In genomic region chr1:18817316-18817715, GRCh38 we compare ENCODE assay signal across 25 cellular contexts. TPM values are rescaled to one million over a fixed set of nuclear protein-coding genes. Genes with fewer than 3 reads are reported as not detected.
DNase-seq lines count a peak whose midpoint lies in the region; ATAC-seq, FAIRE-seq and TF ChIP-seq lines count a peak whose summit lies in the region.
"Had no signal": no experiment of that assay in that cellular context is flagged by ENCODE, and none has a peak within 500 bp of the region (broad histone marks: within the 10 kb centered on the region; RNA-seq: fewer than 3 reads in every experiment).

No MANE protein-coding gene starts in this region.

- peaks cover 47% of the 10 kb centered on the region for H3K27me3 ChIP-seq in neural progenitor cell

- H3K4me3 ChIP-seq in A549 (no peak overlapping the region), neural progenitor cell (no peak overlapping the region)
- H3K4me3 ChIP-seq: GM23248 had no signal

- H3K9me3 ChIP-seq in A549 (no peaks in the 10 kb centered on the region), neural progenitor cell (ENCODE audit: low read depth) (no peaks in the 10 kb centered on the region)

- no peak for TF ChIP-seq EP300 in A549 (IDR thresholded peaks at IDR 0.05)

- H3K4me2 ChIP-seq in A549 (no peak overlapping the region), neural progenitor cell (no peak overlapping the region)

- H4K20me1 ChIP-seq in neural progenitor cell (ENCODE audit: low read depth) = no peaks in the 10 kb centered on the region

- ATAC-seq in A549 (no peak), natural killer cell (no peak), GM18517 (IDR thresholded peaks at IDR 0.05; ENCODE audit: unreplicated experiment) (no peak), HG03039 (IDR thresholded peaks at IDR 0.05; ENCODE audit: unreplicated experiment) (no peak)

- DNase-seq in A549 (ENCODE audit: low read depth in 1 of 2, low spot score in 1 of 2) (no peak), natural killer cell (no peak), neural progenitor cell (ENCODE audit: low spot score) (no peak), caudate nucleus (lab: John Stamatoyannopoulos, UW) (no peak), NCI-H187 treated with DMSO at 0.1 percent for 48 hours (lab: John Stamatoyannopoulos, UW) (no peak)
- DNase-seq: 8988T; C1 segment of cervical spinal cord; Calu3; CD4-positive, alpha-beta memory T cell; COR-L47; DMS53; DMS79 treated with DMSO at 0.1 percent for 48 hours; GF-D8; GM23248; HCEC 1CT had no signal

- TF ChIP-seq CTCF in A549 (IDR thresholded peaks at IDR 0.05) = no peak
- no peak for TF ChIP-seq CTCF in brain (conservative IDR thresholded peaks at IDR 0.05)
- TF ChIP-seq CTCF in natural killer cell (IDR thresholded peaks at IDR 0.05) = no peak
- no peak for TF ChIP-seq CTCF in neural progenitor cell (IDR thresholded peaks at IDR 0.05)

- intact Hi-C loops in natural killer cell (cut with micrococcal nuclease) = loop anchor here (1.0 kb wide), 1 partner anchor 11 kb away; no protein-coding TSS in a partner anchor

- no peak for TF ChIP-seq POLR2A in A549 (IDR thresholded peaks at IDR 0.05; ENCODE audit: low read length)

- H3K9me3 Mint-ChIP-seq in brain = peaks cover 0 to 9% (median 2%) of the 10 kb centered on the region in 5 experiments
- no peaks in the 10 kb centered on the region for H3K9me3 Mint-ChIP-seq in natural killer cell
- H3K9me3 Mint-ChIP-seq in neural progenitor cell = no peaks in the 10 kb centered on the region
- H3K9me3 Mint-ChIP-seq: CD4-positive, alpha-beta memory T cell had no signal

- H2AFZ ChIP-seq in neural progenitor cell (replicated peaks) = no peak overlapping the region
- H2AFZ ChIP-seq: GM23248 had no signal

- no peaks in the 10 kb centered on the region for H3F3A ChIP-seq in neural progenitor cell (ENCODE audit: low read depth)

- H3K36me3 ChIP-seq in neural progenitor cell = no peaks in the 10 kb centered on the region

- H3K4me3 Mint-ChIP-seq in brain (no peak overlapping the region), natural killer cell (no peak overlapping the region), neural progenitor cell (peak overlapping the region; percentile 43)
- H3K4me3 Mint-ChIP-seq: CD4-positive, alpha-beta memory T cell had no signal

- H3K27me3 Mint-ChIP-seq in brain (peaks cover 24% of the 10 kb centered on the region), natural killer cell (ENCODE audit: low read depth in 2 of 2) (peaks cover 33 to 40% of the 10 kb centered on the region in 2 donors), neural progenitor cell (ENCODE audit: insufficient read depth, low read depth) (peaks cover 17% of the 10 kb centered on the region)

- no peak overlapping the region for H3K9ac ChIP-seq in neural progenitor cell
- H3K9ac ChIP-seq: GM23248 had no signal

- peak overlapping the region in 4 of 5 experiments; percentile 7 to 79 (median 44) for H3K27ac Mint-ChIP-seq in brain
- peak overlapping the region; percentile 53 to 77 for H3K27ac Mint-ChIP-seq in natural killer cell
- no peak overlapping the region for H3K27ac Mint-ChIP-seq in neural progenitor cell

- H3K4me1 ChIP-seq in A549 (no peaks in the 10 kb centered on the region), neural progenitor cell (peaks cover 6% of the 10 kb centered on the region)

- CTCF ChIA-PET in A549 (lab: Yijun Ruan, JAX) = interaction anchor here (0.7 to 12.6 kb wide), 3 partner anchors 27 to 220 kb away, joined by 3 to 236 read pairs (median 5); no protein-coding TSS in a partner anchor

- TF ChIP-seq RAD21 in A549 (conservative IDR thresholded peaks at IDR 0.05 in 1 of 2, IDR thresholded peaks at IDR 0.05 in 1 of 2) = no peak

- H3K27ac ChIP-seq in A549 (no peak overlapping the region), neural progenitor cell (no peak overlapping the region), caudate nucleus (ENCODE audit: low read depth, low read length) (no peak overlapping the region)
- H3K27ac ChIP-seq: GM23248 had no signal

- no peaks in the 10 kb centered on the region for H3K36me3 Mint-ChIP-seq in brain
- H3K36me3 Mint-ChIP-seq in natural killer cell = no peaks in the 10 kb centered on the region
- no peaks in the 10 kb centered on the region for H3K36me3 Mint-ChIP-seq in neural progenitor cell

- WGBS in A549 (ENCODE audit: missing lambda C conversion rate) = 60% methylated on average over 3 of the region's 3 CpGs

- H3K4me1 Mint-ChIP-seq in brain (peaks cover 47% of the 10 kb centered on the region), natural killer cell (peaks cover 30 to 37% of the 10 kb centered on the region in 2 donors), neural progenitor cell (peaks cover 23% of the 10 kb centered on the region)
- H3K4me1 Mint-ChIP-seq: CD4-positive, alpha-beta memory T cell had no signal

- POLR2A ChIA-PET in A549 (lab: Yijun Ruan, JAX) = no interaction called here

- FAIRE-seq in A549 (lab: Jason Lieb, UNC) = no peak
- FAIRE-seq: GM12891, GM18507, H1 had no signal

- no peaks in the 10 kb centered on the region for H3K79me2 ChIP-seq in neural progenitor cell (ENCODE audit: low read depth)

TF ChIP-seq in A549, 52 proteins besides CTCF, POLR2A, EP300 and RAD21:
- TF ChIP-seq EHMT2 (IDR thresholded peaks at IDR 0.05; ENCODE audit: low read depth) (no peak), ZFP36 (IDR thresholded peaks at IDR 0.05; ENCODE audit: borderline replicate concordance, partially characterized antibody) (peak; percentile 87)

RNA-seq across cellular contexts. Expression of gene TAS1R2, which starts 42.1 kb away (rescaled TPM):
- not detected in 2 replicates for polyA plus RNA-seq in A549 (2011; rRNA removed)
- polyA plus RNA-seq in A549 (2012; cell fraction: cytosol; rRNA removed) = not detected in 2 replicates
- not detected in 2 replicates for polyA plus RNA-seq in A549 (2012; cell fraction: nucleus; rRNA removed)
- polyA plus RNA-seq in A549 (2017; fragmentation: RNase III; extraction: RNeasy Plus Mini Kit Qiagen cat#74134 plus additional on column Dnase treatment) = not detected in 3 replicates
- not detected in 2 replicates for polyA minus RNA-seq in A549 (2011; rRNA and poly(A)+ RNA removed)
- not detected for polyA plus RNA-seq in brain (ENCODE audit: insufficient read depth, low read depth, low replicate concordance)
- total RNA-seq in natural killer cell = not detected
- total RNA-seq in neural progenitor cell (ENCODE audit: low replicate concordance) = not detected in 2 replicates
- total RNA-seq: A673; Calu3; CD4-positive, alpha-beta memory T cell; Daoy; G401; GM23248; H1 had no signal
- polyA plus RNA-seq: BJ; CD4-positive, alpha-beta memory T cell; GM23248; H1 had no signal
